ENCODE assay signal across 30 cellular contexts in genomic region chr1:3364526-3364925, GRCh38.
"Had no signal": no experiment of that assay in that cellular context is flagged by ENCODE, and none has a peak within 500 bp of the region (broad histone marks: within the 10 kb centered on the region; RNA-seq: fewer than 3 reads in every experiment).

No MANE protein-coding gene starts in this region.

- H3K27me3 ChIP-seq: right atrium auricular region, tibial nerve, upper lobe of left lung had no signal

- H3K27ac Mint-ChIP-seq: mesothelial cell of epicardium; naive B cell; natural killer cell treated with Interleukin-12 subunit alpha and Interleukin-12 subunit beta and Interleukin-15 and Interleukin-18, amount 100 ng/mL, for 72 hours; stimulated activated naive CD8-positive, alpha-beta T cell treated with anti-CD3 and anti-CD28 coated beads, Interleukin-15, amount 100 ng/mL, for 72 hours had no signal

- H3K9me3 Mint-ChIP-seq: mesothelial cell of epicardium; naive B cell; natural killer cell treated with Interleukin-12 subunit alpha and Interleukin-12 subunit beta and Interleukin-15 and Interleukin-18, amount 100 ng/mL, for 72 hours; neural crest cell; stimulated activated naive CD8-positive, alpha-beta T cell treated with anti-CD3 and anti-CD28 coated beads, Interleukin-15, amount 100 ng/mL, for 72 hours had no signal

- ATAC-seq: left lung; mucosa of descending colon; sciatic nerve; stimulated activated naive CD8-positive, alpha-beta T cell treated with anti-CD3 and anti-CD28 coated beads, Interleukin-15, amount 100 ng/mL, for 72 hours had no signal

- H3K9me3 ChIP-seq: esophagus squamous epithelium, left lung, mucosa of descending colon, prostate gland, right atrium auricular region, suprapubic skin, tibial nerve, upper lobe of left lung had no signal

- H3K36me3 Mint-ChIP-seq: mesothelial cell of epicardium; naive B cell; natural killer cell treated with Interleukin-12 subunit alpha and Interleukin-12 subunit beta and Interleukin-15 and Interleukin-18, amount 100 ng/mL, for 72 hours had no signal

- H3K27ac ChIP-seq: esophagus squamous epithelium, left lung, prostate gland, right atrium auricular region, suprapubic skin, upper lobe of left lung had no signal

- FAIRE-seq: colon, endometrium, keratinocyte, urothelium cell line had no signal

- H3K4me3 ChIP-seq: esophagus squamous epithelium, left lung, mucosa of descending colon, prostate gland, right atrium auricular region, smooth muscle cell, suprapubic skin, tibial nerve, upper lobe of left lung had no signal

- H3K4me3 Mint-ChIP-seq: mesothelial cell of epicardium; naive B cell; natural killer cell treated with Interleukin-12 subunit alpha and Interleukin-12 subunit beta and Interleukin-15 and Interleukin-18, amount 100 ng/mL, for 72 hours; neural crest cell; stimulated activated naive CD8-positive, alpha-beta T cell treated with anti-CD3 and anti-CD28 coated beads, Interleukin-15, amount 100 ng/mL, for 72 hours had no signal

- H3K4me1 Mint-ChIP-seq: naive B cell; stimulated activated naive CD8-positive, alpha-beta T cell treated with anti-CD3 and anti-CD28 coated beads, Interleukin-15, amount 100 ng/mL, for 72 hours had no signal

- DNase-seq: dermis blood vessel endothelial cell; effector memory CD4-positive, alpha-beta T cell; erythroblast; esophagus squamous epithelium; foreskin melanocyte; mesenchymal stem cell; mucosa of descending colon; naive B cell; nucleus accumbens; stimulated activated CD4-positive, alpha-beta T cell treated with anti-CD3 and anti-CD28 coated beads, Interleukin-12 subunit alpha, Interleukin-12 subunit beta, amount 100 ng/mL, for 4 hours; stimulated activated CD4-positive, alpha-beta T cell treated with anti-CD3 and anti-CD28 coated beads, Interleukin-1b, Interleukin-23, amount 100 ng/mL, for 48 hours; stimulated activated CD4-positive, alpha-beta T cell treated with anti-CD3 and anti-CD28 coated beads, Interleukin-4, amount 100 ng/mL, for 1 hour; stimulated activated CD8-positive, alpha-beta memory T cell treated with anti-CD3 and anti-CD28 coated beads, Interleukin-4, amount 100 ng/mL, for 48 hours; stimulated activated naive CD4-positive, alpha-beta T cell; stimulated activated naive CD8-positive, alpha-beta T cell treated with anti-CD3 and anti-CD28 coated beads, Interleukin-15, amount 100 ng/mL, for 72 hours had no signal

- H3K4me1 ChIP-seq: left lung had no signal

- H3K36me3 ChIP-seq: esophagus squamous epithelium, left lung, prostate gland, right atrium auricular region, suprapubic skin, tibial nerve, upper lobe of left lung had no signal
